In genomic region chr16:48029768-48030167, GRCh38 we compare ENCODE assay signal across 13 cellular contexts.
A peak's percentile ranks its signal among the peaks of the same experiment; 100 is the strongest.
DNase-seq lines count a peak whose midpoint lies in the region; ATAC-seq and TF ChIP-seq lines count a peak whose summit lies in the region.
"Had no signal": no experiment of that assay in that cellular context is flagged by ENCODE, and none has a peak within 500 bp of the region (broad histone marks: within the 10 kb centered on the region; RNA-seq: fewer than 3 reads in every experiment).

No MANE protein-coding gene starts in this region.

- intact Hi-C loops in left lung (cut with DNase I) (no loop called here), MCF 10A (cut with micrococcal nuclease) (no loop called here)

- BruUV-seq in MCF 10A (replicated peaks; lab: Mats Ljungman, UMichigan): no TSS peak

- H3K4me1 ChIP-seq in left lung (no peaks in the 10 kb centered on the region), foreskin keratinocyte (no peaks in the 10 kb centered on the region)

- H3K4me3 Mint-ChIP-seq in MCF 10A (ENCODE audit: unreplicated experiment): no peak overlapping the region

- no peaks in the 10 kb centered on the region for H3K27me3 ChIP-seq in left lung
- peaks cover 2% of the 10 kb centered on the region for H3K27me3 ChIP-seq in foreskin keratinocyte

- no peaks in the 10 kb centered on the region for H3K9me3 Mint-ChIP-seq in MCF 10A (ENCODE audit: unreplicated experiment)

- DNase-seq in AG08395 (ENCODE audit: low spot score) (peak; percentile 16), EH (ENCODE audit: low read depth) (peak; percentile 32), SK-MEL-5 (ENCODE audit: low read depth, low spot score) (peak; percentile 4), fibroblast of villous mesenchyme (ENCODE audit: low read depth) (no peak), left lung (no peak), foreskin keratinocyte (no peak), MCF 10A (ENCODE audit: unreplicated experiment) (no peak)
- DNase-seq: NCI-H2029, NCI-H524, SHP77 treated with DMSO at 0.1 percent for 48 hours, SW 1271 had no signal

- no peaks in the 10 kb centered on the region for H3K36me3 Mint-ChIP-seq in MCF 10A (ENCODE audit: insufficient read depth, unreplicated experiment)

- H3K27ac Mint-ChIP-seq in MCF 10A (ENCODE audit: low read depth, unreplicated experiment): no peak overlapping the region

- peaks cover 0 to 6% of the 10 kb centered on the region in 2 donors for H3K9me3 ChIP-seq in left lung

- CTCF ChIA-PET in MCF 10A (lab: Yijun Ruan, JAX): interaction anchor here (1.1 kb wide), 1 partner anchor 24 kb away, joined by 3 read pairs; no protein-coding TSS in a partner anchor

- H3K27me3 Mint-ChIP-seq in MCF 10A (ENCODE audit: insufficient read depth, unreplicated experiment): no peaks in the 10 kb centered on the region

- no peaks in the 10 kb centered on the region for H3K4me1 Mint-ChIP-seq in MCF 10A (ENCODE audit: insufficient read depth, unreplicated experiment)

- no peak for ATAC-seq in GM21447 (IDR thresholded peaks at IDR 0.05; ENCODE audit: unreplicated experiment)
- no peak for ATAC-seq in left lung
- ATAC-seq in foreskin keratinocyte: no peak

- POLR2A ChIA-PET in MCF 10A (lab: Yijun Ruan, JAX): no interaction called here

- H3K36me3 ChIP-seq in left lung: no peaks in the 10 kb centered on the region

- H3K4me3 ChIP-seq in fibroblast of villous mesenchyme (ENCODE audit: low read depth, low read length): no peak overlapping the region
- H3K4me3 ChIP-seq in left lung: no peak overlapping the region

- in situ Hi-C loops in SK-MEL-5 (cut with HindIII; ENCODE audit: low pct_unique_long_range_greater_than_20kb, low sequenced_read_pairs): no loop called here

- TF ChIP-seq CTCF in fibroblast of villous mesenchyme (IDR thresholded peaks at IDR 0.05; ENCODE audit: insufficient read depth, low read depth, low read length) (peak; percentile 8), left lung (IDR thresholded peaks at IDR 0.05) (no peak), foreskin keratinocyte (conservative IDR thresholded peaks at IDR 0.05) (no peak), MCF 10A (IDR thresholded peaks at IDR 0.05; ENCODE audit: unreplicated experiment) (no peak)

- H3K27ac ChIP-seq in left lung (no peak overlapping the region), foreskin keratinocyte (no peak overlapping the region)
- H3K27ac ChIP-seq: C4-2B had no signal

Comparison
In these comparisons a context has a peak if more than half of its experiments do, and no peak if none do; other contexts are left out.
1. DNase-seq: peak in AG08395 (single experiment), EH (single experiment) and SK-MEL-5 (single experiment); none in fibroblast of villous mesenchyme (single experiment), left lung (0 of 2), foreskin keratinocyte (0 of 2) and MCF 10A (single experiment).